In the genomic region with DNA sequence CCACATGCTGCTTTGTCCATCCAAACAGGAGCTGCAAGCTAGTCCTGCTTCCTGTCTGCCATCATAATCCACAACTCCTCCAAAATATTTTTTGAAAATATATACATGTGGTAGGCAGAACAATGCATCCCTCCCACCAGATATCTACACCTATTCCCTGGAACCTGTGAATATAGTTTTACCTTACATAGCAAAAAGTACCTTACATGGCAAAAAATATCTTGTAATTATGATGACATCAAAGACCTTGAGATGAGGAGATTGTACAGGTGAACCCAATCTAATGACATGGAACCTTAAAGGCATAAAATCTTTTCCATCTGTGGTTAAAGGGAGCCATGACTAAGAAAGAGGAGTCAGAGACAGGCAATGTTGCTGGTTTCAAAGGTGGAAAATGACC, we compare ENCODE assay signal across 34 cellular contexts. TPM values are rescaled to one million over a fixed set of nuclear protein-coding genes. Genes with fewer than 3 reads are reported as not detected.
"Had no signal": no experiment of that assay in that cellular context is flagged by ENCODE, and none has a peak within 500 bp of the region (broad histone marks: within the 10 kb centered on the region; RNA-seq: fewer than 3 reads in every experiment).

No MANE protein-coding gene starts in this region.

- H3K36me3 ChIP-seq: adrenal gland, brain microvascular endothelial cell, breast epithelium had no signal

- H3K4me3 ChIP-seq: adrenal gland, body of pancreas, breast epithelium had no signal

- H3K9me3 Mint-ChIP-seq: activated B cell treated with CpG ODN at 0.5 μM for 24 hours; activated CD4-positive, alpha-beta T cell treated with anti-CD3 and anti-CD28 coated beads, Interleukin-2, amount 10 ng/mL, durations not matched to agents 24 days and 14 days; activated naive CD8-positive, alpha-beta T cell treated with anti-CD3 and anti-CD28 coated beads for 36 hours; activated T-cell treated with anti-CD3 and anti-CD28 coated beads, Interleukin-2, amount 50 U/mL, for 4 hours; activated T-helper 1 cell treated with anti-CD3 and anti-CD28 coated beads, Interleukin-12 subunit alpha, Interleukin-12 subunit beta, Interleukin-2, Interleukin-4 antibody, amounts not matched to agents 30 ng/mL and 10 ng/mL and 1 ng/mL, durations not matched to agents 14 hours and 24 hours and 36 hours; T-helper 2 cell treated with Interferon-gamma antibody and Interleukin-4, amounts not matched to agents 5 μg/mL and 100 μg/mL, for 36 hours had no signal

- H3K9me3 ChIP-seq: adrenal gland, body of pancreas had no signal

- H3K4me3 Mint-ChIP-seq: activated B cell treated with CpG ODN at 0.5 μM for 24 hours; activated CD4-positive, alpha-beta memory T cell treated with anti-CD3 and anti-CD28 coated beads for 36 hours; activated CD4-positive, alpha-beta T cell treated with anti-CD3 and anti-CD28 coated beads, Interleukin-2, amount 10 ng/mL, durations not matched to agents 24 days and 14 days; activated CD8-positive, alpha-beta T cell treated with anti-CD3 and anti-CD28 coated beads for 36 hours; activated naive CD4-positive, alpha-beta T cell treated with anti-CD3 and anti-CD28 coated beads for 36 hours; activated naive CD8-positive, alpha-beta T cell treated with anti-CD3 and anti-CD28 coated beads for 36 hours; activated T-cell treated with anti-CD3 and anti-CD28 coated beads, Interleukin-2, amount 50 U/mL, for 4 hours; activated T-cell treated with anti-CD3 and anti-CD28 coated beads, Interleukin-2, amount 50 U/mL, for 72 hours; activated T-helper 1 cell treated with anti-CD3 and anti-CD28 coated beads, Interleukin-12 subunit alpha, Interleukin-12 subunit beta, Interleukin-2, Interleukin-4 antibody, amounts not matched to agents 30 ng/mL and 10 ng/mL and 1 ng/mL, durations not matched to agents 14 hours and 24 hours and 36 hours; activated T-helper 17 cell treated with anti-CD3 and anti-CD28 coated beads, Interleukin-2, amount 50 U/mL, for 72 hours; T-helper 2 cell treated with Interferon-gamma antibody and Interleukin-4, amounts not matched to agents 5 μg/mL and 100 μg/mL, for 36 hours had no signal

- DNase-seq: activated B cell treated with CpG ODN at 0.5 μM for 24 hours; activated CD4-positive, alpha-beta memory T cell treated with anti-CD3 and anti-CD28 coated beads for 36 hours; activated CD4-positive, alpha-beta T cell treated with anti-CD3 and anti-CD28 coated beads for 4 hours; activated CD4-positive, alpha-beta T cell treated with anti-CD3 and anti-CD28 coated beads, Interleukin-2, amount 10 ng/mL, durations not matched to agents 24 days and 14 days; activated CD4-positive, alpha-beta T cell treated with anti-CD3 and anti-CD28 coated beads, Interleukin-2, amount 50 U/mL, for 1 hour; activated CD4-positive, alpha-beta T cell treated with anti-CD3 and anti-CD28 coated beads, Interleukin-2, amount 50 U/mL, for 4 hours; activated CD4-positive, CD25-positive, alpha-beta regulatory T cell treated with anti-CD3 and anti-CD28 coated beads, Interleukin-2, amount 50 U/mL, for 72 hours; activated CD8-positive, alpha-beta memory T cell treated with anti-CD3 and anti-CD28 coated beads, Interleukin-2, amount 50 U/mL, for 4 hours; activated CD8-positive, alpha-beta T cell treated with anti-CD3 and anti-CD28 coated beads for 36 hours; activated effector memory CD4-positive, alpha-beta T cell treated with anti-CD3 and anti-CD28 coated beads, Interleukin-2, amount 50 U/mL, for 16 hours; activated gamma-delta T cell treated with Interleukin-2 at 50 U/mL for 16 hours; activated naive CD4-positive, alpha-beta T cell; activated naive CD4-positive, alpha-beta T cell treated with anti-CD3 and anti-CD28 coated beads for 36 hours; activated naive CD4-positive, alpha-beta T cell treated with anti-CD3 and anti-CD28 coated beads, Interleukin-2, amount 50 U/mL, for 16 hours; activated naive CD8-positive, alpha-beta T cell treated with anti-CD3 and anti-CD28 coated beads for 36 hours; activated T-cell treated with anti-CD3 and anti-CD28 coated beads for 4 hours; activated T-cell treated with anti-CD3 and anti-CD28 coated beads, Interleukin-2, amount 50 U/mL, for 1 hour; activated T-cell treated with anti-CD3 and anti-CD28 coated beads, Interleukin-2, amount 50 U/mL, for 4 hours; activated T-cell treated with anti-CD3 and anti-CD28 coated beads, Interleukin-2, amount 50 U/mL, for 72 hours; adrenal gland; amniotic stem cell; aorta; body of pancreas; brain microvascular endothelial cell; central memory CD4-positive, alpha-beta T cell; T-helper 2 cell; T-helper 9 cell had no signal

- H3K27me3 ChIP-seq: adrenal gland, body of pancreas, brain microvascular endothelial cell, breast epithelium had no signal

- H3K27ac ChIP-seq: adrenal gland, body of pancreas, brain microvascular endothelial cell, breast epithelium, VCaP had no signal

- H3K27ac Mint-ChIP-seq: activated B cell treated with CpG ODN at 0.5 μM for 24 hours; activated CD4-positive, alpha-beta memory T cell treated with anti-CD3 and anti-CD28 coated beads for 36 hours; activated CD4-positive, alpha-beta T cell treated with anti-CD3 and anti-CD28 coated beads, Interleukin-2, amount 10 ng/mL, durations not matched to agents 24 days and 14 days; activated CD8-positive, alpha-beta T cell treated with anti-CD3 and anti-CD28 coated beads for 36 hours; activated naive CD4-positive, alpha-beta T cell treated with anti-CD3 and anti-CD28 coated beads for 36 hours; activated naive CD4-positive, alpha-beta T cell treated with anti-CD3 and anti-CD28 coated beads, Interleukin-2, amount 50 U/mL, for 72 hours; activated naive CD8-positive, alpha-beta T cell treated with anti-CD3 and anti-CD28 coated beads for 36 hours; activated T-cell treated with anti-CD3 and anti-CD28 coated beads, Interleukin-2, amount 50 U/mL, for 72 hours; activated T-helper 1 cell treated with anti-CD3 and anti-CD28 coated beads, Interleukin-12 subunit alpha, Interleukin-12 subunit beta, Interleukin-2, Interleukin-4 antibody, amounts not matched to agents 30 ng/mL and 10 ng/mL and 1 ng/mL, durations not matched to agents 14 hours and 24 hours and 36 hours; activated T-helper 17 cell treated with anti-CD3 and anti-CD28 coated beads, Interleukin-2, amount 50 U/mL, for 72 hours; T-helper 2 cell treated with Interferon-gamma antibody and Interleukin-4, amounts not matched to agents 5 μg/mL and 100 μg/mL, for 36 hours had no signal

- H3K27me3 Mint-ChIP-seq: activated B cell treated with CpG ODN at 0.5 μM for 24 hours; activated CD4-positive, alpha-beta T cell treated with anti-CD3 and anti-CD28 coated beads, Interleukin-2, amount 10 ng/mL, durations not matched to agents 24 days and 14 days had no signal

- H3K4me1 Mint-ChIP-seq: activated B cell treated with CpG ODN at 0.5 μM for 24 hours; activated CD4-positive, alpha-beta T cell treated with anti-CD3 and anti-CD28 coated beads, Interleukin-2, amount 10 ng/mL, durations not matched to agents 24 days and 14 days; activated naive CD8-positive, alpha-beta T cell treated with anti-CD3 and anti-CD28 coated beads for 36 hours; activated T-helper 17 cell treated with anti-CD3 and anti-CD28 coated beads, Interleukin-2, amount 50 U/mL, for 72 hours had no signal

- H3K36me3 Mint-ChIP-seq: activated CD4-positive, alpha-beta memory T cell treated with anti-CD3 and anti-CD28 coated beads for 36 hours; activated naive CD4-positive, alpha-beta T cell treated with anti-CD3 and anti-CD28 coated beads, Interleukin-2, amount 50 U/mL, for 72 hours; activated naive CD8-positive, alpha-beta T cell treated with anti-CD3 and anti-CD28 coated beads for 36 hours had no signal

- ATAC-seq: activated CD8-positive, alpha-beta T cell treated with anti-CD3 and anti-CD28 coated beads for 36 hours; activated naive CD4-positive, alpha-beta T cell treated with anti-CD3 and anti-CD28 coated beads, Interleukin-2, amount 50 U/mL, for 72 hours; activated T-cell treated with anti-CD3 and anti-CD28 coated beads, Interleukin-2, amount 50 U/mL, for 4 hours; activated T-cell treated with anti-CD3 and anti-CD28 coated beads, Interleukin-2, amount 50 U/mL, for 72 hours; activated T-helper 17 cell treated with anti-CD3 and anti-CD28 coated beads, Interleukin-2, amount 50 U/mL, for 72 hours; body of pancreas had no signal

- H3K4me1 ChIP-seq: adrenal gland, body of pancreas, breast epithelium had no signal

RNA-seq across cellular contexts. Expression of gene RGS17, which starts 15.3 kb away (rescaled TPM):
- total RNA-seq: activated B cell treated with CpG ODN at 0.5 μM for 24 hours; activated CD4-positive, alpha-beta memory T cell treated with anti-CD3 and anti-CD28 coated beads for 36 hours; activated CD4-positive, alpha-beta T cell treated with anti-CD3 and anti-CD28 coated beads, Interleukin-2, amount 10 ng/mL, durations not matched to agents 24 days and 14 days; activated CD8-positive, alpha-beta memory T cell treated with anti-CD3 and anti-CD28 coated beads for 36 hours; activated CD8-positive, alpha-beta T cell treated with anti-CD3 and anti-CD28 coated beads for 36 hours; activated naive CD4-positive, alpha-beta T cell treated with anti-CD3 and anti-CD28 coated beads for 36 hours; activated naive CD4-positive, alpha-beta T cell treated with anti-CD3 and anti-CD28 coated beads, Interleukin-2, amount 50 U/mL, for 72 hours; activated naive CD8-positive, alpha-beta T cell treated with anti-CD3 and anti-CD28 coated beads for 36 hours; activated T-cell treated with anti-CD3 and anti-CD28 coated beads, Interleukin-2, amount 50 U/mL, for 4 hours; activated T-cell treated with anti-CD3 and anti-CD28 coated beads, Interleukin-2, amount 50 U/mL, for 72 hours; activated T-helper 1 cell treated with anti-CD3 and anti-CD28 coated beads, Interleukin-12 subunit alpha, Interleukin-12 subunit beta, Interleukin-2, Interleukin-4 antibody, amounts not matched to agents 30 ng/mL and 10 ng/mL and 1 ng/mL, durations not matched to agents 14 hours and 24 hours and 36 hours had no signal
